In genomic region chrX:138026211-138026610, GRCh38 we compare ENCODE assay signal across 8 cellular contexts.
A peak's percentile ranks its signal among the peaks of the same experiment; 100 is the strongest.
DNase-seq lines count a peak whose midpoint lies in the region; ATAC-seq and TF ChIP-seq lines count a peak whose summit lies in the region.

No MANE protein-coding gene starts in this region.

- intact Hi-C loops in heart left ventricle (cut with DNase I) (no loop called here), right cardiac atrium (cut with DNase I) (no loop called here), upper lobe of right lung (cut with DNase I) (no loop called here), head of caudate nucleus (cut with DNase I) (no loop called here)

- H3K4me3 ChIP-seq in heart left ventricle (no peak overlapping the region), right cardiac atrium (ENCODE audit: low read length) (no peak overlapping the region), brain microvascular endothelial cell (ENCODE audit: low read depth, low read length) (no peak overlapping the region), upper lobe of right lung (no peak overlapping the region)
- no peak overlapping the region for H3K4me3 ChIP-seq in Jurkat, Clone E6-1 (ENCODE audit: low read length)

- peak in 10 of 12 donors; percentile 16 to 41 (median 30) for TF ChIP-seq CTCF in heart left ventricle (IDR thresholded peaks at IDR 0.05)
- TF ChIP-seq CTCF in brain microvascular endothelial cell (IDR thresholded peaks at IDR 0.05; ENCODE audit: low read depth, low read length, missing control alignments): peak; percentile 37
- peak; percentile 26 for TF ChIP-seq CTCF in upper lobe of right lung (IDR thresholded peaks at IDR 0.05)

- no peak overlapping the region for H3K27ac ChIP-seq in heart left ventricle
- no peak overlapping the region for H3K27ac ChIP-seq in right cardiac atrium (ENCODE audit: low read length)
- H3K27ac ChIP-seq in brain microvascular endothelial cell: no peak overlapping the region
- H3K27ac ChIP-seq in upper lobe of right lung: no peak overlapping the region

- H3K4me1 Mint-ChIP-seq in activated T-helper 17 cell treated with anti-CD3 and anti-CD28 coated beads, Interleukin-2, amount 50 U/mL, for 72 hours: no peaks in the 10 kb centered on the region

- H3K27ac Mint-ChIP-seq in activated T-helper 17 cell treated with anti-CD3 and anti-CD28 coated beads, Interleukin-2, amount 50 U/mL, for 72 hours: no peak overlapping the region

- peak in 1 of 4 donors; percentile 33 for ATAC-seq in heart left ventricle
- no peak for ATAC-seq in right cardiac atrium
- ATAC-seq in upper lobe of right lung: no peak
- no peak for ATAC-seq in activated T-helper 17 cell treated with anti-CD3 and anti-CD28 coated beads, Interleukin-2, amount 50 U/mL, for 72 hours (replicated peaks)

- H3K9me3 Mint-ChIP-seq in activated T-helper 17 cell treated with anti-CD3 and anti-CD28 coated beads, Interleukin-2, amount 50 U/mL, for 72 hours: no peaks in the 10 kb centered on the region

- TF ChIP-seq POLR2A in heart left ventricle (IDR thresholded peaks at IDR 0.05): no peak

- H3K27me3 ChIP-seq in heart left ventricle: peaks cover 0 to 6% (median 0%) of the 10 kb centered on the region in 9 donors
- no peaks in the 10 kb centered on the region for H3K27me3 ChIP-seq in right cardiac atrium (ENCODE audit: control insufficient read depth, insufficient read depth)
- no peaks in the 10 kb centered on the region for H3K27me3 ChIP-seq in brain microvascular endothelial cell (replicated peaks)
- H3K27me3 ChIP-seq in upper lobe of right lung: no peaks in the 10 kb centered on the region

- H3K4me1 ChIP-seq in heart left ventricle (no peaks in the 10 kb centered on the region), right cardiac atrium (ENCODE audit: control insufficient read depth, insufficient read depth, low read length) (no peaks in the 10 kb centered on the region), upper lobe of right lung (no peaks in the 10 kb centered on the region)

- H3K27me3 Mint-ChIP-seq in activated T-helper 17 cell treated with anti-CD3 and anti-CD28 coated beads, Interleukin-2, amount 50 U/mL, for 72 hours: no peaks in the 10 kb centered on the region

- H3K36me3 Mint-ChIP-seq in activated T-helper 17 cell treated with anti-CD3 and anti-CD28 coated beads, Interleukin-2, amount 50 U/mL, for 72 hours (ENCODE audit: low read depth): no peaks in the 10 kb centered on the region

- in situ Hi-C loops in brain microvascular endothelial cell (cut with HindIII; ENCODE audit: low pct_ligation_motif_present, low sequenced_read_pairs) (no loop called here), G401 (cut with HindIII; ENCODE audit: low sequenced_read_pairs) (no loop called here)

- H3K4me3 Mint-ChIP-seq in activated T-helper 17 cell treated with anti-CD3 and anti-CD28 coated beads, Interleukin-2, amount 50 U/mL, for 72 hours: no peak overlapping the region

- 62 to 75% (median 63%) methylated on average over 1 of the region's 1 CpG for WGBS in heart left ventricle, 4 donors
- 92% methylated on average over 1 of the region's 1 CpG for WGBS in right cardiac atrium

- H3K9me3 ChIP-seq in heart left ventricle (no peaks in the 10 kb centered on the region), right cardiac atrium (ENCODE audit: control insufficient read depth, low read length) (no peaks in the 10 kb centered on the region), upper lobe of right lung (no peaks in the 10 kb centered on the region)

- H3K36me3 ChIP-seq in heart left ventricle: no peaks in the 10 kb centered on the region
- no peaks in the 10 kb centered on the region for H3K36me3 ChIP-seq in brain microvascular endothelial cell (replicated peaks)
- no peaks in the 10 kb centered on the region for H3K36me3 ChIP-seq in upper lobe of right lung

- DNase-seq in heart left ventricle: no peak
- DNase-seq in right cardiac atrium: no peak
- DNase-seq in Jurkat, Clone E6-1 (ENCODE audit: low read depth, low spot score): peak; percentile 9
- DNase-seq in brain microvascular endothelial cell: no peak
- no peak for DNase-seq in upper lobe of right lung
- DNase-seq in head of caudate nucleus: no peak
- DNase-seq in G401 (ENCODE audit: low spot score): no peak
